Comparison of ENCODE assay signal across 12 cellular contexts in genomic region chr7:117036034-117036669, GRCh38.
DNase-seq lines count a peak whose midpoint lies in the region; ATAC-seq, FAIRE-seq and TF ChIP-seq lines count a peak whose summit lies in the region.
"Had no signal": no experiment of that assay in that cellular context is flagged by ENCODE, and none has a peak within 500 bp of the region (broad histone marks: within the 10 kb centered on the region; RNA-seq: fewer than 3 reads in every experiment).

No MANE protein-coding gene starts in this region.

- FAIRE-seq in K562 (lab: Jason Lieb, UNC), result no peak
- FAIRE-seq: H54 had no signal

- no peak for TF ChIP-seq RAD21 in K562 (CRISPR knock-in tag; conservative IDR thresholded peaks at IDR 0.05 in 1 of 2, IDR thresholded peaks at IDR 0.05 in 1 of 2)

- DNase-seq in NCI-H146 (lab: John Stamatoyannopoulos, UW) (peak; percentile 14), NCI-H146 treated with DMSO at 0.1 percent for 48 hours (lab: John Stamatoyannopoulos, UW; ENCODE audit: unreplicated experiment) (no peak), K562 (ENCODE audit: extremely low read depth in 1 of 4, low spot score in 3 of 4) (no peak), heart left ventricle (no peak), prostate gland (ENCODE audit: low spot score) (peak; percentile 20), SKM-1 (lab: John Stamatoyannopoulos, UW; ENCODE audit: unreplicated experiment) (no peak), NCI-H2171 (lab: John Stamatoyannopoulos, UW) (no peak)
- DNase-seq in activated T-helper 2 cell treated with anti-CD3 and anti-CD28 coated beads, Interferon-gamma antibody, Interleukin-2, Interleukin-4, amounts not matched to agents 10 μg/mL and 5 μg/mL and 100 μg/mL, durations not matched to agents 14 hours and 24 hours and 36 hours (ENCODE audit: low spot score), result no peak
- DNase-seq: NCI-H446, Peyer's patch, SHP77 treated with DMSO at 0.1 percent for 48 hours had no signal

- no peak overlapping the region for H3K9ac ChIP-seq in K562 (ENCODE audit: insufficient read depth in 1 of 2, low read depth in 2 of 2, low read length in 2 of 2)

- H3K4me2 ChIP-seq in K562 (ENCODE audit: insufficient read depth, low read length), result no peak overlapping the region

- ATAC-seq in K562 (peak; percentile 38; the same call in 2 of the 3 replicates), heart left ventricle (peak in 3 of 4 donors; percentile 50 to 59 (median 57))

- no peaks in the 10 kb centered on the region for H3K9me1 ChIP-seq in K562 (ENCODE audit: control insufficient read depth, insufficient read depth, low read length)

- H3K4me3 ChIP-seq in K562 (no peak overlapping the region), heart left ventricle (no peak overlapping the region), prostate gland (no peak overlapping the region)
- H3K4me3 ChIP-seq: Peyer's patch had no signal

- no TSS peak for BruUV-seq in K562 (replicated peaks; lab: Mats Ljungman, UMichigan)

- no peak overlapping the region for H2AFZ ChIP-seq in K562 (ENCODE audit: low read depth, low read length)

- H3K9me3 Mint-ChIP-seq in activated T-helper 2 cell treated with anti-CD3 and anti-CD28 coated beads, Interferon-gamma antibody, Interleukin-2, Interleukin-4, amounts not matched to agents 10 μg/mL and 5 μg/mL and 100 μg/mL, durations not matched to agents 14 hours and 24 hours and 36 hours, result peaks cover under 1% of the 10 kb centered on the region

- H3K27me3 Mint-ChIP-seq in activated T-helper 2 cell treated with anti-CD3 and anti-CD28 coated beads, Interferon-gamma antibody, Interleukin-2, Interleukin-4, amounts not matched to agents 10 μg/mL and 5 μg/mL and 100 μg/mL, durations not matched to agents 14 hours and 24 hours and 36 hours (ENCODE audit: low read depth), result peaks cover 18% of the 10 kb centered on the region

- no peak overlapping the region for H3K27ac Mint-ChIP-seq in activated T-helper 2 cell treated with anti-CD3 and anti-CD28 coated beads, Interferon-gamma antibody, Interleukin-2, Interleukin-4, amounts not matched to agents 10 μg/mL and 5 μg/mL and 100 μg/mL, durations not matched to agents 14 hours and 24 hours and 36 hours

- in situ Hi-C loops in K562 (cut with MboI), result no loop called here

- H3K27me3 ChIP-seq in K562 (ENCODE audit: control insufficient read depth in 2 of 2, insufficient read depth in 2 of 2, low read length in 2 of 2) (no peaks in the 10 kb centered on the region), heart left ventricle (no peaks in the 10 kb centered on the region), prostate gland (replicated peaks; ENCODE audit: insufficient read depth) (no peaks in the 10 kb centered on the region)
- H3K27me3 ChIP-seq: Peyer's patch had no signal

- H3K36me3 Mint-ChIP-seq in activated T-helper 2 cell treated with anti-CD3 and anti-CD28 coated beads, Interferon-gamma antibody, Interleukin-2, Interleukin-4, amounts not matched to agents 10 μg/mL and 5 μg/mL and 100 μg/mL, durations not matched to agents 14 hours and 24 hours and 36 hours (ENCODE audit: low read depth), result no peaks in the 10 kb centered on the region

- H3K27ac ChIP-seq in K562 (ENCODE audit: extremely low read depth, low read depth, low read length) (no peak overlapping the region), heart left ventricle (peak overlapping the region in 1 of 12 donors; percentile 14), prostate gland (peak overlapping the region; percentile 28 to 41)
- H3K27ac ChIP-seq: Peyer's patch had no signal

- H3K4me1 ChIP-seq in K562 (replicated peaks in 1 of 2; ENCODE audit: control insufficient read depth in 2 of 2, insufficient read depth in 2 of 2, low read length in 2 of 2) (peaks cover 0 to 3% of the 10 kb centered on the region in 2 experiments; a peak in 2 of 5 replicates), heart left ventricle (peaks cover 0 to 28% (median 17%) of the 10 kb centered on the region in 12 donors), prostate gland (replicated peaks) (peaks cover 7% of the 10 kb centered on the region)

- H3K9me3 ChIP-seq in K562 (replicated peaks; ENCODE audit: control insufficient read depth, insufficient read depth, low read depth, low read length), result no peaks in the 10 kb centered on the region
- peaks cover 0 to under 1% (median 0%) of the 10 kb centered on the region in 12 donors for H3K9me3 ChIP-seq in heart left ventricle
- no peaks in the 10 kb centered on the region for H3K9me3 ChIP-seq in prostate gland
- H3K9me3 ChIP-seq: Peyer's patch had no signal

- intact Hi-C loops in K562 (cut with micrococcal nuclease), result no loop called here
- intact Hi-C loops in heart left ventricle (cut with DNase I), result no loop called here
- intact Hi-C loops in prostate gland (cut with DNase I), result no loop called here
- intact Hi-C loops in activated T-helper 2 cell treated with anti-CD3 and anti-CD28 coated beads, Interferon-gamma antibody, Interleukin-2, Interleukin-4, amounts not matched to agents 10 μg/mL and 5 μg/mL and 100 μg/mL, durations not matched to agents 14 hours and 24 hours and 36 hours (cut with micrococcal nuclease), result no loop called here

- POLR2A ChIA-PET in K562 (lab: Yijun Ruan, JAX), result interaction anchor here (1.2 to 2.8 kb wide), 3 partner anchors 10 to 13 kb away, joined by 3 to 14 read pairs (median 4); no protein-coding TSS in a partner anchor

- no peak for TF ChIP-seq EP300 in K562 (IDR thresholded peaks at IDR 0.05; ENCODE audit: low read length)

- no peak overlapping the region for H3K4me3 Mint-ChIP-seq in activated T-helper 2 cell treated with anti-CD3 and anti-CD28 coated beads, Interferon-gamma antibody, Interleukin-2, Interleukin-4, amounts not matched to agents 10 μg/mL and 5 μg/mL and 100 μg/mL, durations not matched to agents 14 hours and 24 hours and 36 hours (ENCODE audit: low read depth)

- CTCF ChIA-PET in K562 (lab: Yijun Ruan, JAX; ENCODE audit: low intra/inter-chr PET ratio), result no interaction called here

- peaks cover 62% of the 10 kb centered on the region for H3K79me2 ChIP-seq in K562 (ENCODE audit: control insufficient read depth, insufficient read depth, low read length)

- TF ChIP-seq POLR2A in K562 (conservative IDR thresholded peaks at IDR 0.05) (no peak), heart left ventricle (IDR thresholded peaks at IDR 0.05) (no peak), prostate gland (IDR thresholded peaks at IDR 0.05) (no peak)

- H4K20me1 ChIP-seq in K562 (replicated peaks; ENCODE audit: control insufficient read depth, insufficient read depth, low read length), result 0 out of 2 replicates have a peak, but pooled peaks cover 4% of the 10 kb centered on the region

- 61% methylated on average over 4 of the region's 4 CpGs for WGBS in K562 (ENCODE audit: insufficient coverage, low coverage, missing lambda C conversion rate)
- 46 to 70% (median 57%) methylated on average over 4 of the region's 4 CpGs for WGBS in heart left ventricle, 4 donors
- WGBS in prostate gland, result 13% methylated on average over 4 of the region's 4 CpGs

- H3K36me3 ChIP-seq in K562 (ENCODE audit: control insufficient read depth, insufficient read depth, low read length) (peaks cover 21% of the 10 kb centered on the region), heart left ventricle (no peaks in the 10 kb centered on the region), prostate gland (no peaks in the 10 kb centered on the region)
- H3K36me3 ChIP-seq: Peyer's patch had no signal

- TF ChIP-seq CTCF in K562 (IDR thresholded peaks at IDR 0.05 in 2 of 3, conservative IDR thresholded peaks at IDR 0.05 in 1 of 3; ENCODE audit: insufficient read depth in 2 of 3, low read depth in 1 of 3, low read length in 3 of 3) (no peak), heart left ventricle (IDR thresholded peaks at IDR 0.05) (no peak), prostate gland (IDR thresholded peaks at IDR 0.05) (no peak)

- H3K4me1 Mint-ChIP-seq in activated T-helper 2 cell treated with anti-CD3 and anti-CD28 coated beads, Interferon-gamma antibody, Interleukin-2, Interleukin-4, amounts not matched to agents 10 μg/mL and 5 μg/mL and 100 μg/mL, durations not matched to agents 14 hours and 24 hours and 36 hours (ENCODE audit: low read depth), result peaks cover 7% of the 10 kb centered on the region

TF ChIP-seq in K562, 482 proteins besides CTCF, POLR2A, EP300 and RAD21 (continues in another document):
- TF ChIP-seq NBN (IDR thresholded peaks at IDR 0.05; ENCODE audit: low read depth) (no peak), MEF2D (tag; conservative IDR thresholded peaks at IDR 0.05; ENCODE audit: low read depth) (no peak), MED1 (CRISPR knock-in tag; IDR thresholded peaks at IDR 0.05; ENCODE audit: borderline replicate concordance) (no peak), HMBOX1 (IDR thresholded peaks at IDR 0.05) (0 out of 2 replicates have a peak, but pooled peaks have one; percentile 38), TSHZ1 (CRISPR knock-in tag; IDR thresholded peaks at IDR 0.05) (no peak)

Comparison
In these comparisons a context has a peak if more than half of its experiments do, and no peak if none do; other contexts are left out.
1. DNase-seq: peak in NCI-H146 (single experiment) and prostate gland (single experiment); none in NCI-H146 treated with DMSO at 0.1 percent for 48 hours (single experiment), K562 (0 of 4), heart left ventricle (0 of 5), SKM-1 (single experiment), activated T-helper 2 cell treated with anti-CD3 and anti-CD28 coated beads, Interferon-gamma antibody, Interleukin-2, Interleukin-4, amounts not matched to agents 10 μg/mL and 5 μg/mL and 100 μg/mL, durations not matched to agents 14 hours and 24 hours and 36 hours (single experiment) and NCI-H2171 (single experiment).